21 cellular contexts compared by ENCODE assay signal in genomic region chrX:21376636-21377035, GRCh38. TPM values are rescaled to one million over a fixed set of nuclear protein-coding genes. Genes with fewer than 3 reads are reported as not detected.
DNase-seq lines count a peak whose midpoint lies in the region; ATAC-seq and TF ChIP-seq lines count a peak whose summit lies in the region.
"Had no signal": no experiment of that assay in that cellular context is flagged by ENCODE, and none has a peak within 500 bp of the region (broad histone marks: within the 10 kb centered on the region; RNA-seq: fewer than 3 reads in every experiment).

No MANE protein-coding gene starts in this region.

- H3K4me1 Mint-ChIP-seq in stimulated activated naive CD8-positive, alpha-beta T cell treated with anti-CD3 and anti-CD28 coated beads, Interleukin-15, Interleukin-2, amounts not matched to agents 100 ng/mL and 50 ng/mL, for 24 hours (ENCODE audit: low read depth), result peaks cover 38% of the 10 kb centered on the region
- peaks cover 39% of the 10 kb centered on the region for H3K4me1 Mint-ChIP-seq in stimulated activated naive CD8-positive, alpha-beta T cell treated with anti-CD3 and anti-CD28 coated beads, Interleukin-15, amount 100 ng/mL, for 72 hours
- peaks cover 36% of the 10 kb centered on the region for H3K4me1 Mint-ChIP-seq in activated CD8-positive, alpha-beta T cell treated with anti-CD3 and anti-CD28 coated beads for 36 hours (ENCODE audit: low read depth)
- H3K4me1 Mint-ChIP-seq in activated CD4-positive, alpha-beta memory T cell treated with anti-CD3 and anti-CD28 coated beads, Interleukin-2, amount 10 ng/mL, durations not matched to agents 7 days and 5 days, result peaks cover 25% of the 10 kb centered on the region

- intact Hi-C loops in activated CD8-positive, alpha-beta T cell treated with anti-CD3 and anti-CD28 coated beads for 36 hours (cut with micrococcal nuclease), result loop anchor here (10.0 kb wide), 1 partner anchor 58 kb away; no protein-coding TSS in a partner anchor

- no peaks in the 10 kb centered on the region for H3K27me3 Mint-ChIP-seq in stimulated activated naive CD8-positive, alpha-beta T cell treated with anti-CD3 and anti-CD28 coated beads, Interleukin-15, Interleukin-2, amounts not matched to agents 100 ng/mL and 50 ng/mL, for 24 hours
- H3K27me3 Mint-ChIP-seq in stimulated activated naive CD8-positive, alpha-beta T cell treated with anti-CD3 and anti-CD28 coated beads, Interleukin-15, amount 100 ng/mL, for 72 hours, result no peaks in the 10 kb centered on the region
- H3K27me3 Mint-ChIP-seq in activated CD8-positive, alpha-beta T cell treated with anti-CD3 and anti-CD28 coated beads for 36 hours, result no peaks in the 10 kb centered on the region
- H3K27me3 Mint-ChIP-seq in activated CD4-positive, alpha-beta memory T cell treated with anti-CD3 and anti-CD28 coated beads, Interleukin-2, amount 10 ng/mL, durations not matched to agents 7 days and 5 days, result peaks cover 11% of the 10 kb centered on the region

- peak overlapping the region; percentile 73 for H3K4me3 ChIP-seq in iPS-18a (ENCODE audit: low read length)
- H3K4me3 ChIP-seq: PC-9, thoracic aorta had no signal

- no peak overlapping the region for H3K9ac ChIP-seq in iPS-18a (ENCODE audit: low read length)

- H3K36me3 ChIP-seq in iPS-18a (ENCODE audit: control insufficient read depth, low read depth, low read length), result no peaks in the 10 kb centered on the region
- H3K36me3 ChIP-seq: thoracic aorta had no signal

- CTCF ChIA-PET in activated CD8-positive, alpha-beta T cell treated with anti-CD3 and anti-CD28 coated beads for 36 hours (lab: Charles Lee), result no interaction called here
- CTCF ChIA-PET in activated CD4-positive, alpha-beta memory T cell treated with anti-CD3 and anti-CD28 coated beads, Interleukin-2, amount 10 ng/mL, durations not matched to agents 7 days and 5 days (lab: Charles Lee), result no interaction called here
- CTCF ChIA-PET in HEK293T (lab: Yijun Ruan, JAX), result interaction anchor here (0.7 kb wide), 1 partner anchor 104 kb away, joined by 3 read pairs; no protein-coding TSS in a partner anchor

- peaks cover 11% of the 10 kb centered on the region for H3K9me3 ChIP-seq in iPS-18a (ENCODE audit: control insufficient read depth, low read depth, low read length)
- H3K9me3 ChIP-seq: thoracic aorta had no signal

- peaks cover 3% of the 10 kb centered on the region for H3K36me3 Mint-ChIP-seq in stimulated activated naive CD8-positive, alpha-beta T cell treated with anti-CD3 and anti-CD28 coated beads, Interleukin-15, Interleukin-2, amounts not matched to agents 100 ng/mL and 50 ng/mL, for 24 hours (ENCODE audit: low read depth)
- H3K36me3 Mint-ChIP-seq in activated CD8-positive, alpha-beta T cell treated with anti-CD3 and anti-CD28 coated beads for 36 hours (ENCODE audit: low read depth), result no peaks in the 10 kb centered on the region
- H3K36me3 Mint-ChIP-seq in activated CD4-positive, alpha-beta memory T cell treated with anti-CD3 and anti-CD28 coated beads, Interleukin-2, amount 10 ng/mL, durations not matched to agents 7 days and 5 days (ENCODE audit: low read depth), result peaks cover 3% of the 10 kb centered on the region

- POLR2A ChIA-PET in activated CD8-positive, alpha-beta T cell treated with anti-CD3 and anti-CD28 coated beads for 36 hours (lab: Charles Lee), result no interaction called here
- POLR2A ChIA-PET in activated CD4-positive, alpha-beta memory T cell treated with anti-CD3 and anti-CD28 coated beads, Interleukin-2, amount 10 ng/mL, durations not matched to agents 7 days and 5 days (lab: Charles Lee), result no interaction called here
- POLR2A ChIA-PET in HEK293T (lab: Yijun Ruan, JAX), result no interaction called here

- H3K4me1 ChIP-seq in iPS-18a (ENCODE audit: control insufficient read depth, low read depth, low read length), result no peaks in the 10 kb centered on the region

- no peak for TF ChIP-seq CTCF in activated CD8-positive, alpha-beta T cell treated with anti-CD3 and anti-CD28 coated beads for 36 hours (IDR thresholded peaks at IDR 0.05)

- peak overlapping the region; percentile 82 for H3K4me3 Mint-ChIP-seq in stimulated activated naive CD8-positive, alpha-beta T cell treated with anti-CD3 and anti-CD28 coated beads, Interleukin-15, Interleukin-2, amounts not matched to agents 100 ng/mL and 50 ng/mL, for 24 hours
- peak overlapping the region in 1 of 2 donors; percentile 98 for H3K4me3 Mint-ChIP-seq in stimulated activated naive CD8-positive, alpha-beta T cell treated with anti-CD3 and anti-CD28 coated beads, Interleukin-15, amount 100 ng/mL, for 72 hours
- peak overlapping the region; percentile 87 for H3K4me3 Mint-ChIP-seq in activated CD8-positive, alpha-beta T cell treated with anti-CD3 and anti-CD28 coated beads for 36 hours
- no peak overlapping the region for H3K4me3 Mint-ChIP-seq in activated CD4-positive, alpha-beta memory T cell treated with anti-CD3 and anti-CD28 coated beads, Interleukin-2, amount 10 ng/mL, durations not matched to agents 7 days and 5 days

- no peaks in the 10 kb centered on the region for H3K9me3 Mint-ChIP-seq in stimulated activated naive CD8-positive, alpha-beta T cell treated with anti-CD3 and anti-CD28 coated beads, Interleukin-15, Interleukin-2, amounts not matched to agents 100 ng/mL and 50 ng/mL, for 24 hours
- H3K9me3 Mint-ChIP-seq in stimulated activated naive CD8-positive, alpha-beta T cell treated with anti-CD3 and anti-CD28 coated beads, Interleukin-15, amount 100 ng/mL, for 72 hours, result no peaks in the 10 kb centered on the region
- no peaks in the 10 kb centered on the region for H3K9me3 Mint-ChIP-seq in activated CD8-positive, alpha-beta T cell treated with anti-CD3 and anti-CD28 coated beads for 36 hours
- no peaks in the 10 kb centered on the region for H3K9me3 Mint-ChIP-seq in activated CD4-positive, alpha-beta memory T cell treated with anti-CD3 and anti-CD28 coated beads, Interleukin-2, amount 10 ng/mL, durations not matched to agents 7 days and 5 days

- no peak for DNase-seq in stimulated activated naive CD8-positive, alpha-beta T cell treated with anti-CD3 and anti-CD28 coated beads, Interleukin-15, amount 100 ng/mL, for 72 hours
- no peak for DNase-seq in activated CD8-positive, alpha-beta T cell treated with anti-CD3 and anti-CD28 coated beads for 36 hours
- no peak for DNase-seq in activated CD4-positive, alpha-beta memory T cell treated with anti-CD3 and anti-CD28 coated beads, Interleukin-2, amount 10 ng/mL, durations not matched to agents 7 days and 5 days
- DNase-seq in SHP77 treated with DMSO at 0.1 percent for 48 hours (lab: John Stamatoyannopoulos, UW) (no peak), HEK293T (ENCODE audit: extremely low spot score) (no peak)
- DNase-seq: activated CD4-positive, alpha-beta T cell treated with anti-CD3 and anti-CD28 coated beads, Interleukin-2, amount 50 U/mL, for 48 hours; activated gamma-delta T cell; MM.1S; NCI-H2029; NCI-H524 treated with DMSO at 0.1 percent for 48 hours; nucleus accumbens; PC-9; stimulated activated CD4-positive, alpha-beta T cell treated with anti-CD3 and anti-CD28 coated beads, Interleukin-4, amount 100 ng/mL, for 4 hours had no signal

- no peak for ATAC-seq in stimulated activated naive CD8-positive, alpha-beta T cell treated with anti-CD3 and anti-CD28 coated beads, Interleukin-15, amount 100 ng/mL, for 72 hours
- ATAC-seq in activated CD8-positive, alpha-beta T cell treated with anti-CD3 and anti-CD28 coated beads for 36 hours, result no peak
- ATAC-seq in GM18870 (IDR thresholded peaks at IDR 0.05; ENCODE audit: unreplicated experiment), result no peak
- ATAC-seq: esophagus mucosa had no signal

- H3K27ac ChIP-seq in iPS-18a (ENCODE audit: low read length), result no peak overlapping the region
- H3K27ac ChIP-seq: PC-9, thoracic aorta had no signal

- peaks cover 8% of the 10 kb centered on the region for H3K27me3 ChIP-seq in iPS-18a (ENCODE audit: control insufficient read depth, insufficient read depth, low read length)

- no peak overlapping the region for H3K27ac Mint-ChIP-seq in stimulated activated naive CD8-positive, alpha-beta T cell treated with anti-CD3 and anti-CD28 coated beads, Interleukin-15, Interleukin-2, amounts not matched to agents 100 ng/mL and 50 ng/mL, for 24 hours
- no peak overlapping the region for H3K27ac Mint-ChIP-seq in stimulated activated naive CD8-positive, alpha-beta T cell treated with anti-CD3 and anti-CD28 coated beads, Interleukin-15, amount 100 ng/mL, for 72 hours
- no peak overlapping the region for H3K27ac Mint-ChIP-seq in activated CD8-positive, alpha-beta T cell treated with anti-CD3 and anti-CD28 coated beads for 36 hours
- H3K27ac Mint-ChIP-seq in activated CD4-positive, alpha-beta memory T cell treated with anti-CD3 and anti-CD28 coated beads, Interleukin-2, amount 10 ng/mL, durations not matched to agents 7 days and 5 days, result no peak overlapping the region

TF ChIP-seq in HEK293T, 16 proteins besides CTCF, POLR2A, EP300 and RAD21:
- TF ChIP-seq TARDBP (IDR thresholded peaks at IDR 0.05) (no peak), ARNT (IDR thresholded peaks at IDR 0.05) (no peak), FOXK2 (IDR thresholded peaks at IDR 0.05) (no peak)

RNA-seq across cellular contexts. Expression of gene CNKSR2, which starts 2.4 kb away (rescaled TPM):
- total RNA-seq in activated CD8-positive, alpha-beta T cell treated with anti-CD3 and anti-CD28 coated beads for 36 hours, result 1 to 10 TPM; 8.3 to 9.4 TPM
- total RNA-seq in activated CD4-positive, alpha-beta memory T cell treated with anti-CD3 and anti-CD28 coated beads, Interleukin-2, amount 10 ng/mL, durations not matched to agents 7 days and 5 days, result 1 to 10 TPM; 2.9 to 3.8 TPM
- total RNA-seq: dermis microvascular lymphatic vessel endothelial cell, esophagus mucosa, glomerular endothelial cell, lung microvascular endothelial cell had no signal
